Comparison of ENCODE assay signal across 27 cellular contexts in the genomic region with DNA sequence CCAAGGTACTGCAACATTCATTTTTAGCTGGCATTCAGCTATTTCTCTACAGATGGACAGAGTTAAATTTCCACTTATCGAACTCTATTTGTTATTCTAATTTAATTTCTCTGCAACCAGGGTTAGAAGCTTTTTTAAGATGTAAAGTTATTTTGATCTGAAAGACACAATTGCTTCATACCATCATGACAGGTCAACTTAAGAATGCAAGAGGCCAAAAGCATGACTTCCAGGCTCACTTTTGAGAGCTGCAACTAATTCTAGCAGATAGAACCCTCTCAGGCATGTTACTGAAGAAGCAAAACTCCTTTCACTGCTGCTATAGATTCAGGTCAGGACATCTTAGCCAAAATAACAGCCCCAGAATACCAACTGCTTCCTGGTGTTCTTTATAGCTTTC.
"Had no signal": no experiment of that assay in that cellular context is flagged by ENCODE, and none has a peak within 500 bp of the region (broad histone marks: within the 10 kb centered on the region; RNA-seq: fewer than 3 reads in every experiment).

No MANE protein-coding gene starts in this region.

- H3K79me2 ChIP-seq: parathyroid adenoma had no signal

- H3K9ac ChIP-seq: parathyroid adenoma had no signal

- H3K36me3 ChIP-seq: breast epithelium, colonic mucosa, heart left ventricle, sigmoid colon, suprapubic skin, tibial artery, upper lobe of right lung had no signal

- H3K27ac ChIP-seq: breast epithelium, colonic mucosa, foreskin keratinocyte, heart left ventricle, parathyroid adenoma, psoas muscle, sigmoid colon, suprapubic skin, tibial artery, upper lobe of right lung had no signal

- DNase-seq: activated B cell treated with CpG ODN at 0.5 μM for 24 hours; activated CD4-positive, alpha-beta T cell treated with anti-CD3 and anti-CD28 coated beads, Interleukin-2, amount 50 U/mL, for 1 hour; activated CD8-positive, alpha-beta T cell treated with anti-CD3 and anti-CD28 coated beads for 36 hours; activated naive CD8-positive, alpha-beta T cell treated with anti-CD3 and anti-CD28 coated beads, Interleukin-2, amount 50 U/mL, for 24 hours; activated T-cell treated with anti-CD3 and anti-CD28 coated beads, Interleukin-2, amount 50 U/mL, for 48 hours; colonic mucosa; effector CD8-positive, alpha-beta T cell; erythroblast; heart left ventricle; hypothalamus; immature natural killer cell; kidney; left colon; midbrain; naive thymus-derived CD4-positive, alpha-beta T cell; nucleus accumbens; psoas muscle; sigmoid colon; stimulated activated CD4-positive, alpha-beta T cell treated with anti-CD3 and anti-CD28 coated beads, Interleukin-2, amount 100 ng/mL, for 24 hours; stimulated activated naive CD4-positive, alpha-beta T cell; tibial artery; upper lobe of right lung had no signal

- H2AFZ ChIP-seq: parathyroid adenoma had no signal

- ATAC-seq: activated CD8-positive, alpha-beta T cell treated with anti-CD3 and anti-CD28 coated beads for 36 hours; activated naive CD8-positive, alpha-beta T cell treated with anti-CD3 and anti-CD28 coated beads, Interleukin-2, amount 50 U/mL, for 24 hours; foreskin keratinocyte; heart left ventricle; left colon; naive thymus-derived CD4-positive, alpha-beta T cell; psoas muscle; upper lobe of right lung had no signal

- H3K27me3 ChIP-seq: breast epithelium, colonic mucosa, foreskin keratinocyte, heart left ventricle, sigmoid colon, suprapubic skin, upper lobe of right lung had no signal

- H3K9me3 ChIP-seq: breast epithelium, colonic mucosa, heart left ventricle, psoas muscle, sigmoid colon, suprapubic skin, tibial artery, upper lobe of right lung had no signal

- H3K4me2 ChIP-seq: smooth muscle cell had no signal

- H3K4me3 ChIP-seq: breast epithelium, colonic mucosa, heart left ventricle, psoas muscle, sigmoid colon, smooth muscle cell, suprapubic skin, tibial artery, upper lobe of right lung had no signal

- H3K4me1 ChIP-seq: breast epithelium, colonic mucosa, foreskin keratinocyte, sigmoid colon, suprapubic skin, tibial artery had no signal
